In genomic region chr1:903721-904270, GRCh38 we compare ENCODE assay signal across 9 cellular contexts. TPM values are rescaled to one million over a fixed set of nuclear protein-coding genes. Genes with fewer than 3 reads are reported as not detected.
DNase-seq lines count a peak whose midpoint lies in the region; ATAC-seq, FAIRE-seq and TF ChIP-seq lines count a peak whose summit lies in the region.
"Had no signal": no experiment of that assay in that cellular context is flagged by ENCODE, and none has a peak within 500 bp of the region (broad histone marks: within the 10 kb centered on the region; RNA-seq: fewer than 3 reads in every experiment).

No MANE protein-coding gene starts in this region.

- ATAC-seq in K562, result no peak; the same call in 2 of the 3 replicates
- ATAC-seq in HG02798 (IDR thresholded peaks at IDR 0.05; ENCODE audit: poor library complexity, unreplicated experiment), result no peak

- peaks cover 9 to 22% of the 10 kb centered on the region in 2 experiments; a peak in 4 of 5 replicates for H3K27me3 ChIP-seq in K562 (ENCODE audit: control insufficient read depth in 2 of 2, insufficient read depth in 2 of 2, low read length in 2 of 2)
- peaks cover 65% of the 10 kb centered on the region for H3K27me3 ChIP-seq in transverse colon

- H3K27ac ChIP-seq in K562 (ENCODE audit: extremely low read depth, low read depth, low read length), result no peak overlapping the region
- no peak overlapping the region for H3K27ac ChIP-seq in kidney (ENCODE audit: low read depth in 2 of 2, low read length in 2 of 2)
- H3K27ac ChIP-seq in transverse colon, result no peak overlapping the region

- CTCF ChIA-PET in K562 (lab: Yijun Ruan, JAX; ENCODE audit: low intra/inter-chr PET ratio), result interaction anchor here (0.7 to 1.5 kb wide), 4 partner anchors 35 to 387 kb away, joined by 3 to 12 read pairs (median 4); no protein-coding TSS in a partner anchor

- peak overlapping the region; percentile 63 for H3K4me2 ChIP-seq in K562 (ENCODE audit: insufficient read depth, low read length)

- H3K4me3 ChIP-seq in K562 (peak overlapping the region; percentile 48), kidney (ENCODE audit: low read length in 2 of 2) (no peak overlapping the region), transverse colon (peak overlapping the region in 2 of 4 donors; percentile 34 to 54)

- WGBS in K562 (ENCODE audit: insufficient coverage, low coverage, missing lambda C conversion rate), result 71% methylated on average over 19 of the region's 21 CpGs
- WGBS in transverse colon (ENCODE audit: low coverage in 1 of 2), 2 donors, result 20 to 86% methylated on average over 1 to 21 of the region's 21 CpGs

- TF ChIP-seq RAD21 in K562 (CRISPR knock-in tag; conservative IDR thresholded peaks at IDR 0.05 in 1 of 2, IDR thresholded peaks at IDR 0.05 in 1 of 2), result no peak

- no peaks in the 10 kb centered on the region for H3K9me1 ChIP-seq in K562 (ENCODE audit: control insufficient read depth, insufficient read depth, low read length)

- POLR2A ChIA-PET in K562 (lab: Yijun Ruan, JAX), result interaction anchor here (1.0 to 1.1 kb wide), 2 partner anchors 17 to 19 kb away, joined by 3 to 5 read pairs; no protein-coding TSS in a partner anchor

- TF ChIP-seq EP300 in K562 (IDR thresholded peaks at IDR 0.05; ENCODE audit: low read length) (no peak), transverse colon (IDR thresholded peaks at IDR 0.05; ENCODE audit: low read depth) (no peak)

- BruUV-seq in K562 (replicated peaks; lab: Mats Ljungman, UMichigan), result no TSS peak

- in situ Hi-C loops in K562 (cut with MboI), result no loop called here
- in situ Hi-C loops in transverse colon (cut with MboI; ENCODE audit: low pct_ligation_motif_present in 1 of 4, low pct_unique_long_range_greater_than_20kb in 1 of 4, low sequenced_read_pairs in 3 of 4), result no loop called here

- TF ChIP-seq POLR2A in K562 (conservative IDR thresholded peaks at IDR 0.05), result no peak
- TF ChIP-seq POLR2A in transverse colon (IDR thresholded peaks at IDR 0.05), result no peak

- no peaks in the 10 kb centered on the region for H3K79me2 ChIP-seq in K562 (ENCODE audit: control insufficient read depth, insufficient read depth, low read length)

- H3K9me3 ChIP-seq in K562 (replicated peaks; ENCODE audit: control insufficient read depth, insufficient read depth, low read depth, low read length), result no peaks in the 10 kb centered on the region
- no peaks in the 10 kb centered on the region for H3K9me3 ChIP-seq in kidney (ENCODE audit: control insufficient read depth in 1 of 2, low read length in 2 of 2)
- no peaks in the 10 kb centered on the region for H3K9me3 ChIP-seq in transverse colon

- FAIRE-seq in K562 (lab: Jason Lieb, UNC) (no peak), kidney (lab: Jason Lieb, UNC) (no peak)

- intact Hi-C loops in K562 (cut with micrococcal nuclease), result loop anchor here (2.0 kb wide), 1 partner anchor 73 kb away; no protein-coding TSS in a partner anchor
- intact Hi-C loops in kidney (cut with DNase I), result no loop called here
- intact Hi-C loops in transverse colon (cut with DNase I; ENCODE audit: low total_unique reads), result loop anchor here (2.0 kb wide), 1 partner anchor 33 kb away; no protein-coding TSS in a partner anchor

- H3K36me3 ChIP-seq in K562 (ENCODE audit: control insufficient read depth, insufficient read depth, low read length) (no peaks in the 10 kb centered on the region), kidney (ENCODE audit: control insufficient read depth in 1 of 2, insufficient read depth in 2 of 2, low read length in 2 of 2) (no peaks in the 10 kb centered on the region), transverse colon (no peaks in the 10 kb centered on the region)

- peak; percentile 59 for DNase-seq in activated CD8-positive, alpha-beta memory T cell treated with anti-CD3 and anti-CD28 coated beads for 24 hours
- no peak for DNase-seq in activated CD8-positive, alpha-beta memory T cell treated with anti-CD3 and anti-CD28 coated beads, Interleukin-2, amount 50 U/mL, for 48 hours
- no peak for DNase-seq in K562 (ENCODE audit: extremely low read depth in 1 of 4, low spot score in 3 of 4)
- peak; percentile 80 for DNase-seq in kidney
- peak; percentile 9 for DNase-seq in transverse colon
- no peak for DNase-seq in NCI-H1436 treated with DMSO at 0.1 percent for 48 hours (lab: John Stamatoyannopoulos, UW)
- no peak for DNase-seq in MV-4-11 (lab: John Stamatoyannopoulos, UW)

- no peak for TF ChIP-seq CTCF in K562 (IDR thresholded peaks at IDR 0.05 in 2 of 3, conservative IDR thresholded peaks at IDR 0.05 in 1 of 3; ENCODE audit: insufficient read depth in 2 of 3, low read depth in 1 of 3, low read length in 3 of 3)
- TF ChIP-seq CTCF in kidney (IDR thresholded peaks at IDR 0.05; ENCODE audit: borderline replicate concordance, extremely low read depth, insufficient read depth), result no peak
- no peak for TF ChIP-seq CTCF in transverse colon (IDR thresholded peaks at IDR 0.05)

- H3K4me1 ChIP-seq in K562 (replicated peaks in 1 of 2; ENCODE audit: control insufficient read depth in 2 of 2, insufficient read depth in 2 of 2, low read length in 2 of 2) (peaks cover 12 to 64% of the 10 kb centered on the region in 2 experiments), kidney (ENCODE audit: control insufficient read depth in 1 of 2, insufficient read depth in 1 of 2, low read depth in 1 of 2, low read length in 2 of 2) (peaks cover 0 to 8% of the 10 kb centered on the region in 2 donors), transverse colon (peaks cover 0 to 33% (median 20%) of the 10 kb centered on the region in 4 donors)

- peak overlapping the region; percentile 23 to 91; a peak in 2 of 4 replicates for H3K9ac ChIP-seq in K562 (ENCODE audit: insufficient read depth in 1 of 2, low read depth in 2 of 2, low read length in 2 of 2)
- H3K9ac ChIP-seq in kidney (ENCODE audit: low read length in 2 of 2), result no peak overlapping the region

- H2AFZ ChIP-seq in K562 (ENCODE audit: low read depth, low read length), result peak overlapping the region; percentile 57; the same call in 1 of the 2 replicates

- H4K20me1 ChIP-seq in K562 (replicated peaks; ENCODE audit: control insufficient read depth, insufficient read depth, low read length), result no peaks in the 10 kb centered on the region; the same call in 1 of the 2 replicates

RNA-seq across cellular contexts. Expression of gene SAMD11, which starts 19.9 kb away (rescaled TPM):
- 0.42 and 1.3 TPM in 2 replicates for total RNA-seq in K562 (2011; cell fraction: chromatin; rRNA removed; ENCODE audit: low replicate concordance)
- total RNA-seq in K562 (2011; cell fraction: nucleolus; rRNA removed), result 1.2 and 1.8 TPM in 2 replicates
- total RNA-seq in K562 (2011; cell fraction: nucleoplasm; rRNA removed), result 0.31 and 0.44 TPM in 2 replicates
- 0.41 and 0.82 TPM in 2 replicates for total RNA-seq in K562 (2014; rRNA removed)
- total RNA-seq in K562 (2014; rRNA removed; fragmentation: Illumina TruSeq; extraction: Trizol), result 0.07 TPM in 1 of 2 replicates, not detected in the other
- total RNA-seq in K562 (2015; rRNA removed; fragmentation: Illumina TruSeq; extraction: Trizol), result 0.11 and 0.26 TPM in 2 replicates
- total RNA-seq in K562 (2021), result 0.38 and 0.49 TPM in 2 replicates
- polyA plus RNA-seq in K562 (2011; rRNA removed), result 0.24 and 0.31 TPM in 2 replicates
- polyA plus RNA-seq in K562 (2011; cell fraction: cytosol; rRNA removed), result 0.37 and 0.73 TPM in 2 replicates
- polyA plus RNA-seq in K562 (2011; cell fraction: nucleus; rRNA removed), result 1.6 and 3.1 TPM in 2 replicates
- 0.36 and 0.64 TPM in 2 replicates for polyA plus RNA-seq in K562 (2012)
- not detected in 2 replicates for polyA plus RNA-seq in K562 (2014; fragmentation: Illumina TruSeq; extraction: Trizol)
- polyA plus RNA-seq in K562 (2014; fragmentation: Nextera tagmentation; extraction: Ambion mirVana), result under 1 TPM in 1 of 2 experiments, not detected in 1; 0.08 TPM
- 0.07 and 0.32 TPM in 2 replicates for polyA plus RNA-seq in K562 (2014; rRNA removed)
- polyA minus RNA-seq in K562 (2011; rRNA and poly(A)+ RNA removed), result not detected in 2 replicates
- 1.3 and 3.5 TPM in 2 replicates for polyA minus RNA-seq in K562 (2011; cell fraction: cytosol; rRNA and poly(A)+ RNA removed)
- 0.94 and 1.6 TPM in 2 replicates for polyA minus RNA-seq in K562 (2011; cell fraction: nucleus; rRNA and poly(A)+ RNA removed)
- total RNA-seq in kidney, result 21.4 TPM
- polyA plus RNA-seq in kidney (ENCODE audit: insufficient read depth, low read depth, low replicate concordance), result 13.3 TPM
- 10 to 100 TPM in 1 of 4 donors, 1 to 10 TPM in 2, not detected in 1; 2.2 to 26.9 (median 3.0) TPM for total RNA-seq in transverse colon
- total RNA-seq: CD4-positive, CD25-positive, alpha-beta regulatory T cell had no signal

RNA-seq across cellular contexts. Expression of gene NOC2L, which starts 55.3 kb away (rescaled TPM):
- 185 and 348 TPM in 2 replicates for total RNA-seq in K562 (2011; cell fraction: chromatin; rRNA removed; ENCODE audit: low replicate concordance)
- 202 and 208 TPM in 2 replicates for total RNA-seq in K562 (2011; cell fraction: nucleolus; rRNA removed)
- total RNA-seq in K562 (2011; cell fraction: nucleoplasm; rRNA removed), result 191 and 196 TPM in 2 replicates
- 363 and 418 TPM in 2 replicates for total RNA-seq in K562 (2014; rRNA removed)
- total RNA-seq in K562 (2014; rRNA removed; fragmentation: Illumina TruSeq; extraction: Trizol), result 111 and 128 TPM in 2 replicates
- 214 and 216 TPM in 2 replicates for total RNA-seq in K562 (2015; rRNA removed; fragmentation: Illumina TruSeq; extraction: Trizol)
- 407 and 410 TPM in 2 replicates for total RNA-seq in K562 (2021)
- polyA plus RNA-seq in K562 (2011; rRNA removed), result 86.6 and 118 TPM in 2 replicates
- 166 and 242 TPM in 2 replicates for polyA plus RNA-seq in K562 (2011; cell fraction: cytosol; rRNA removed)
- 153 and 201 TPM in 2 replicates for polyA plus RNA-seq in K562 (2011; cell fraction: nucleus; rRNA removed)
- 162 and 252 TPM in 2 replicates for polyA plus RNA-seq in K562 (2012)
- 200 and 279 TPM in 2 replicates for polyA plus RNA-seq in K562 (2014; fragmentation: Illumina TruSeq; extraction: Trizol)
- polyA plus RNA-seq in K562 (2014; fragmentation: Nextera tagmentation; extraction: Ambion mirVana), result 1 to 10 TPM; 4.0 to 9.7 TPM
- polyA plus RNA-seq in K562 (2014; rRNA removed), result 260 and 299 TPM in 2 replicates
- 113 and 170 TPM in 2 replicates for polyA minus RNA-seq in K562 (2011; rRNA and poly(A)+ RNA removed)
- polyA minus RNA-seq in K562 (2011; cell fraction: cytosol; rRNA and poly(A)+ RNA removed), result 169 and 187 TPM in 2 replicates
- 36.1 and 52.3 TPM in 2 replicates for polyA minus RNA-seq in K562 (2011; cell fraction: nucleus; rRNA and poly(A)+ RNA removed)
- total RNA-seq in kidney, result 65.5 TPM
- 42.4 TPM for polyA plus RNA-seq in kidney (ENCODE audit: insufficient read depth, low read depth, low replicate concordance)
- total RNA-seq in transverse colon, result 10 to 100 TPM; 17.6 to 50.4 (median 31.6) TPM

RNA-seq across cellular contexts. Expression of gene KLHL17, which starts 56.6 kb away (rescaled TPM):
- total RNA-seq in K562 (2011; cell fraction: chromatin; rRNA removed; ENCODE audit: low replicate concordance), result 105 and 413 TPM in 2 replicates
- 347 and 361 TPM in 2 replicates for total RNA-seq in K562 (2011; cell fraction: nucleolus; rRNA removed)
- total RNA-seq in K562 (2011; cell fraction: nucleoplasm; rRNA removed), result 167 and 188 TPM in 2 replicates
- total RNA-seq in K562 (2014; rRNA removed) (30.7 and 30.8 TPM in 2 replicates), K562 (2014; rRNA removed; fragmentation: Illumina TruSeq; extraction: Trizol) (1.5 and 2.9 TPM in 2 replicates), K562 (2015; rRNA removed; fragmentation: Illumina TruSeq; extraction: Trizol) (13.0 and 16.3 TPM in 2 replicates), K562 (2021) (58.1 and 71.4 TPM in 2 replicates), kidney (11.5 TPM), transverse colon (10 to 100 TPM; 10.8 to 26.1 (median 11.4) TPM)
- polyA plus RNA-seq in K562 (2011; rRNA removed) (18.6 and 49.7 TPM in 2 replicates), K562 (2014; fragmentation: Illumina TruSeq; extraction: Trizol) (7.2 and 22.1 TPM in 2 replicates), K562 (2014; fragmentation: Nextera tagmentation; extraction: Ambion mirVana) (under 1 TPM; 0.14 to 0.55 TPM), K562 (2014; rRNA removed) (67.3 and 84.8 TPM in 2 replicates), kidney (ENCODE audit: insufficient read depth, low read depth, low replicate concordance) (6.9 TPM)
- polyA plus RNA-seq in K562 (2011; cell fraction: cytosol; rRNA removed), result 22.8 and 35.9 TPM in 2 replicates
- polyA plus RNA-seq in K562 (2011; cell fraction: nucleus; rRNA removed), result 819 and 946 TPM in 2 replicates
- 31.2 and 45.6 TPM in 2 replicates for polyA plus RNA-seq in K562 (2012)
- 3.4 and 5.1 TPM in 2 replicates for polyA minus RNA-seq in K562 (2011; rRNA and poly(A)+ RNA removed)
- polyA minus RNA-seq in K562 (2011; cell fraction: cytosol; rRNA and poly(A)+ RNA removed), result 8.9 and 14.1 TPM in 2 replicates
- 72.0 and 97.5 TPM in 2 replicates for polyA minus RNA-seq in K562 (2011; cell fraction: nucleus; rRNA and poly(A)+ RNA removed)

Comparison
In these comparisons a context has a peak if more than half of its experiments do, and no peak if none do; other contexts are left out.
1. DNase-seq: peak in activated CD8-positive, alpha-beta memory T cell treated with anti-CD3 and anti-CD28 coated beads for 24 hours (single experiment), kidney (single experiment) and transverse colon (single experiment); none in activated CD8-positive, alpha-beta memory T cell treated with anti-CD3 and anti-CD28 coated beads, Interleukin-2, amount 50 U/mL, for 48 hours (single experiment), K562 (0 of 4), NCI-H1436 treated with DMSO at 0.1 percent for 48 hours (single experiment) and MV-4-11 (single experiment).
2. H3K9ac ChIP-seq: peak in K562 (2 of 2); none in kidney (0 of 2).